In the genomic region with DNA sequence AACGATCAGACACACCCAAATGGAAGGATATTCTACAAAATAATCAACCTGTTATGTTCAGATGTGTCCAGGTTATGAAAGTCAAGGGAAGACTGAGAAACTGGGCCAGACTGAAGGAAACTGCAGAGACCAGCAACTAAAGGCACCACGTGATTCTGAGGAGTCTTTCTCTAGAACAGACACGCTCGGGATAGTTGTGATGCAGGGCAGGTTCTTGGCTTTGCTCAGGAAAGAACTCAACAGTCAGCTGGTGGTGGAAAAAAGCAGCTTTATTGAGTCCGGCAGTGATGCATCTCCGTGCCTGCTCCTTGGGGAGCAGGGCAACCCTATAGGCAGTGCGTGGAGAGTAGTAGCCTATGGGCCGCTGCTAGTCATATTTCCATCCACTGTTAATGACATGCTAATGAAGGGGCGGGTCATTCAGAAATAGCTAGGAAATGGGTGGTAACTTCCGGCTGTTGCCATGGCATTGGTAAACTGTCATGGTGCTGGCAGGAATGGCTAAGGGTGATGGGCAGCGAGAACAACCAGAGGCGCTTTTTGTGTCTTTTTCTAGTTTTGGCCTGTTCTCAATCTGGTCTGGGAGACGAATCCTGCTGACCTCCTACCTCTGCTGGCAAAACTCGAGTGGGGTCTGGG, we compare ENCODE assay signal across 19 cellular contexts. TPM values are rescaled to one million over a fixed set of nuclear protein-coding genes. Genes with fewer than 3 reads are reported as not detected.
DNase-seq lines count a peak whose midpoint lies in the region; ATAC-seq and TF ChIP-seq lines count a peak whose summit lies in the region.
"Had no signal": no experiment of that assay in that cellular context is flagged by ENCODE, and none has a peak within 500 bp of the region (broad histone marks: within the 10 kb centered on the region; RNA-seq: fewer than 3 reads in every experiment).

No MANE protein-coding gene starts in this region.

- peaks cover 10% of the 10 kb centered on the region; the same call in 1 of the 2 replicates for H3K9me3 ChIP-seq in OCI-LY7 (ENCODE audit: low read length)

- H3K79me2 ChIP-seq in GM23338 (replicated peaks; ENCODE audit: insufficient read depth) (no peaks in the 10 kb centered on the region), OCI-LY7 (ENCODE audit: insufficient read depth, low read depth, low read length) (no peaks in the 10 kb centered on the region)

- peak overlapping the region; percentile 58 for H3K27ac Mint-ChIP-seq in activated CD8-positive, alpha-beta T cell treated with anti-CD3 and anti-CD28 coated beads for 36 hours
- H3K27ac Mint-ChIP-seq in activated CD8-positive, alpha-beta T cell treated with anti-CD3 and anti-CD28 coated beads, Interleukin-2, amount 10 ng/mL, durations not matched to agents 7 days and 5 days, result no peak overlapping the region
- H3K27ac Mint-ChIP-seq in GM23338 (no peak overlapping the region), neural crest cell (ENCODE audit: unreplicated experiment) (peak overlapping the region; percentile 97), glutamatergic neuron (ENCODE audit: unreplicated experiment) (no peak overlapping the region)
- H3K27ac Mint-ChIP-seq in activated T-helper 2 cell treated with anti-CD3 and anti-CD28 coated beads, Interferon-gamma antibody, Interleukin-2, Interleukin-4, amounts not matched to agents 10 μg/mL and 5 μg/mL and 100 μg/mL, durations not matched to agents 14 hours and 24 hours and 36 hours, result no peak overlapping the region

- ATAC-seq in activated CD8-positive, alpha-beta T cell treated with anti-CD3 and anti-CD28 coated beads for 36 hours, result no peak
- no peak for ATAC-seq in activated CD8-positive, alpha-beta T cell treated with anti-CD3 and anti-CD28 coated beads, Interleukin-2, amount 10 ng/mL, durations not matched to agents 7 days and 5 days
- ATAC-seq in GM23338, result peak; percentile 50
- ATAC-seq: PC-3 had no signal

- H4K20me1 ChIP-seq in GM23338 (replicated peaks; ENCODE audit: insufficient read depth) (no peaks in the 10 kb centered on the region), OCI-LY7 (ENCODE audit: insufficient read depth, low read length) (no peaks in the 10 kb centered on the region)
- H4K20me1 ChIP-seq: BLaER1 had no signal

- H2AFZ ChIP-seq in GM23338 (no peak overlapping the region), OCI-LY7 (ENCODE audit: low read length) (no peak overlapping the region)
- H2AFZ ChIP-seq: GM23248 had no signal

- TF ChIP-seq CTCF in activated CD8-positive, alpha-beta T cell treated with anti-CD3 and anti-CD28 coated beads for 36 hours (IDR thresholded peaks at IDR 0.05), result no peak
- TF ChIP-seq CTCF in GM23338 (conservative IDR thresholded peaks at IDR 0.05; ENCODE audit: low read depth in 2 of 2), result no peak
- TF ChIP-seq CTCF in neural crest cell (conservative IDR thresholded peaks at IDR 0.05), result no peak
- no peak for TF ChIP-seq CTCF in glutamatergic neuron (IDR thresholded peaks at IDR 0.05; ENCODE audit: partially characterized antibody, unreplicated experiment)
- no peak for TF ChIP-seq CTCF in OCI-LY7 (conservative IDR thresholded peaks at IDR 0.05; ENCODE audit: low read length)

- H3K27me3 Mint-ChIP-seq in activated CD8-positive, alpha-beta T cell treated with anti-CD3 and anti-CD28 coated beads for 36 hours, result no peaks in the 10 kb centered on the region
- H3K27me3 Mint-ChIP-seq in activated CD8-positive, alpha-beta T cell treated with anti-CD3 and anti-CD28 coated beads, Interleukin-2, amount 10 ng/mL, durations not matched to agents 7 days and 5 days (ENCODE audit: low read depth), result no peaks in the 10 kb centered on the region
- peaks cover 2% of the 10 kb centered on the region for H3K27me3 Mint-ChIP-seq in GM23338 (ENCODE audit: insufficient read depth, low read depth, poor library complexity)
- no peaks in the 10 kb centered on the region for H3K27me3 Mint-ChIP-seq in neural crest cell (ENCODE audit: low read depth)
- peaks cover 3% of the 10 kb centered on the region for H3K27me3 Mint-ChIP-seq in glutamatergic neuron (ENCODE audit: unreplicated experiment)
- no peaks in the 10 kb centered on the region for H3K27me3 Mint-ChIP-seq in activated T-helper 2 cell treated with anti-CD3 and anti-CD28 coated beads, Interferon-gamma antibody, Interleukin-2, Interleukin-4, amounts not matched to agents 10 μg/mL and 5 μg/mL and 100 μg/mL, durations not matched to agents 14 hours and 24 hours and 36 hours (ENCODE audit: low read depth)

- H3K4me3 Mint-ChIP-seq in activated CD8-positive, alpha-beta T cell treated with anti-CD3 and anti-CD28 coated beads for 36 hours, result no peak overlapping the region
- no peak overlapping the region for H3K4me3 Mint-ChIP-seq in activated CD8-positive, alpha-beta T cell treated with anti-CD3 and anti-CD28 coated beads, Interleukin-2, amount 10 ng/mL, durations not matched to agents 7 days and 5 days
- H3K4me3 Mint-ChIP-seq in GM23338, result no peak overlapping the region
- no peak overlapping the region for H3K4me3 Mint-ChIP-seq in neural crest cell
- H3K4me3 Mint-ChIP-seq in glutamatergic neuron (ENCODE audit: unreplicated experiment), result no peak overlapping the region
- H3K4me3 Mint-ChIP-seq in activated T-helper 2 cell treated with anti-CD3 and anti-CD28 coated beads, Interferon-gamma antibody, Interleukin-2, Interleukin-4, amounts not matched to agents 10 μg/mL and 5 μg/mL and 100 μg/mL, durations not matched to agents 14 hours and 24 hours and 36 hours (ENCODE audit: low read depth), result no peak overlapping the region

- H3K4me2 ChIP-seq in GM23338 (no peak overlapping the region), OCI-LY7 (ENCODE audit: low read length) (no peak overlapping the region)
- H3K4me2 ChIP-seq: BLaER1 had no signal

- H3K4me1 Mint-ChIP-seq in activated CD8-positive, alpha-beta T cell treated with anti-CD3 and anti-CD28 coated beads for 36 hours (ENCODE audit: low read depth), result peaks cover 65% of the 10 kb centered on the region
- peaks cover 53% of the 10 kb centered on the region for H3K4me1 Mint-ChIP-seq in activated CD8-positive, alpha-beta T cell treated with anti-CD3 and anti-CD28 coated beads, Interleukin-2, amount 10 ng/mL, durations not matched to agents 7 days and 5 days (ENCODE audit: low read depth)
- H3K4me1 Mint-ChIP-seq in GM23338 (peaks cover under 1% of the 10 kb centered on the region), neural crest cell (peaks cover 23% of the 10 kb centered on the region), glutamatergic neuron (ENCODE audit: low read depth, unreplicated experiment) (no peaks in the 10 kb centered on the region)
- peaks cover 46% of the 10 kb centered on the region for H3K4me1 Mint-ChIP-seq in activated T-helper 2 cell treated with anti-CD3 and anti-CD28 coated beads, Interferon-gamma antibody, Interleukin-2, Interleukin-4, amounts not matched to agents 10 μg/mL and 5 μg/mL and 100 μg/mL, durations not matched to agents 14 hours and 24 hours and 36 hours (ENCODE audit: low read depth)

- no TSS peak for BruUV-seq in OCI-LY7 (replicated peaks; lab: Mats Ljungman, UMichigan)

- no peaks in the 10 kb centered on the region for H3K27me3 ChIP-seq in GM23338 (ENCODE audit: insufficient read depth)
- H3K27me3 ChIP-seq: BLaER1 had no signal

- POLR2A ChIA-PET in activated CD8-positive, alpha-beta T cell treated with anti-CD3 and anti-CD28 coated beads for 36 hours (lab: Charles Lee), result interaction anchor here (1.2 kb wide), 1 partner anchor 11 kb away, joined by 4 read pairs; no protein-coding TSS in a partner anchor
- POLR2A ChIA-PET in activated CD8-positive, alpha-beta T cell treated with anti-CD3 and anti-CD28 coated beads, Interleukin-2, amount 10 ng/mL, durations not matched to agents 7 days and 5 days (lab: Charles Lee), result interaction anchor here (1.2 to 1.4 kb wide), 3 partner anchors 11 to 21 kb away, joined by 3 to 6 read pairs (median 4); no protein-coding TSS in a partner anchor
- POLR2A ChIA-PET in OCI-LY7 (lab: Charles Lee), result interaction anchor here (0.9 kb wide), 1 partner anchor 13 kb away, joined by 3 read pairs; no protein-coding TSS in a partner anchor

- H3K4me1 ChIP-seq in GM23338 (ENCODE audit: insufficient read depth) (0 out of 2 replicates have a peak, but pooled peaks cover 3% of the 10 kb centered on the region), OCI-LY7 (ENCODE audit: insufficient read depth, low read length, poor library complexity, severe bottlenecking) (peaks cover 44% of the 10 kb centered on the region)

- H3K36me3 ChIP-seq in GM23338 (ENCODE audit: insufficient read depth) (no peaks in the 10 kb centered on the region), OCI-LY7 (ENCODE audit: insufficient read depth, low read length) (no peaks in the 10 kb centered on the region; the same call in 1 of the 2 replicates)
- H3K36me3 ChIP-seq: BLaER1 had no signal

- H3K27ac ChIP-seq in GM23338 (ENCODE audit: low read depth), result no peak overlapping the region
- H3K27ac ChIP-seq in OCI-LY7 (ENCODE audit: low read depth, low read length, poor library complexity, severe bottlenecking), result no peak overlapping the region
- H3K27ac ChIP-seq: 22Rv1, BLaER1, GM23248 had no signal

- H3K9me3 Mint-ChIP-seq in activated CD8-positive, alpha-beta T cell treated with anti-CD3 and anti-CD28 coated beads for 36 hours, result peaks cover 14% of the 10 kb centered on the region
- H3K9me3 Mint-ChIP-seq in activated CD8-positive, alpha-beta T cell treated with anti-CD3 and anti-CD28 coated beads, Interleukin-2, amount 10 ng/mL, durations not matched to agents 7 days and 5 days (ENCODE audit: insufficient read depth), result peaks cover 21% of the 10 kb centered on the region
- H3K9me3 Mint-ChIP-seq in GM23338 (peaks cover 6% of the 10 kb centered on the region; the same call in 1 of the 3 replicates), neural crest cell (peaks cover 4% of the 10 kb centered on the region), glutamatergic neuron (ENCODE audit: unreplicated experiment) (peaks cover 1% of the 10 kb centered on the region)
- H3K9me3 Mint-ChIP-seq in activated T-helper 2 cell treated with anti-CD3 and anti-CD28 coated beads, Interferon-gamma antibody, Interleukin-2, Interleukin-4, amounts not matched to agents 10 μg/mL and 5 μg/mL and 100 μg/mL, durations not matched to agents 14 hours and 24 hours and 36 hours, result peaks cover 21% of the 10 kb centered on the region

- peaks cover 30% of the 10 kb centered on the region for H3K36me3 Mint-ChIP-seq in activated CD8-positive, alpha-beta T cell treated with anti-CD3 and anti-CD28 coated beads for 36 hours (ENCODE audit: low read depth)
- peaks cover 60% of the 10 kb centered on the region for H3K36me3 Mint-ChIP-seq in activated CD8-positive, alpha-beta T cell treated with anti-CD3 and anti-CD28 coated beads, Interleukin-2, amount 10 ng/mL, durations not matched to agents 7 days and 5 days (ENCODE audit: low read depth)
- H3K36me3 Mint-ChIP-seq in GM23338 (ENCODE audit: low read depth) (no peaks in the 10 kb centered on the region; the same call in 2 of the 3 replicates), neural crest cell (ENCODE audit: low read depth) (no peaks in the 10 kb centered on the region), glutamatergic neuron (ENCODE audit: unreplicated experiment) (peaks cover 4% of the 10 kb centered on the region)
- peaks cover 53% of the 10 kb centered on the region for H3K36me3 Mint-ChIP-seq in activated T-helper 2 cell treated with anti-CD3 and anti-CD28 coated beads, Interferon-gamma antibody, Interleukin-2, Interleukin-4, amounts not matched to agents 10 μg/mL and 5 μg/mL and 100 μg/mL, durations not matched to agents 14 hours and 24 hours and 36 hours (ENCODE audit: low read depth)

- intact Hi-C loops in activated CD8-positive, alpha-beta T cell treated with anti-CD3 and anti-CD28 coated beads for 36 hours (cut with micrococcal nuclease), result no loop called here
- intact Hi-C loops in OCI-LY7 (cut with micrococcal nuclease; ENCODE audit: unreplicated experiment), result no loop called here
- intact Hi-C loops in activated T-helper 2 cell treated with anti-CD3 and anti-CD28 coated beads, Interferon-gamma antibody, Interleukin-2, Interleukin-4, amounts not matched to agents 10 μg/mL and 5 μg/mL and 100 μg/mL, durations not matched to agents 14 hours and 24 hours and 36 hours (cut with micrococcal nuclease), result no loop called here

- CTCF ChIA-PET in activated CD8-positive, alpha-beta T cell treated with anti-CD3 and anti-CD28 coated beads for 36 hours (lab: Charles Lee), result interaction anchor here (1.3 to 5.2 kb wide), 6 partner anchors 11 to 45 kb away, joined by 3 to 34 read pairs (median 14); a partner anchor contains a TSS
- CTCF ChIA-PET in activated CD8-positive, alpha-beta T cell treated with anti-CD3 and anti-CD28 coated beads, Interleukin-2, amount 10 ng/mL, durations not matched to agents 7 days and 5 days (lab: Charles Lee), result interaction anchor here (1.1 to 7.7 kb wide), 4 partner anchors 9 to 45 kb away, joined by 4 to 78 read pairs (median 13); a partner anchor contains a TSS
- CTCF ChIA-PET in OCI-LY7 (lab: Charles Lee; ENCODE audit: unreplicated experiment), result no interaction called here

- H3K4me3 ChIP-seq in GM23338 (no peak overlapping the region), OCI-LY7 (ENCODE audit: low read depth, low read length, poor library complexity, severe bottlenecking) (no peak overlapping the region)
- H3K4me3 ChIP-seq: BLaER1, GM23248 had no signal

- no peaks in the 10 kb centered on the region for H3F3A ChIP-seq in GM23338 (replicated peaks; ENCODE audit: low read depth)

- DNase-seq in activated CD8-positive, alpha-beta T cell treated with anti-CD3 and anti-CD28 coated beads for 36 hours, result no peak
- DNase-seq in activated CD8-positive, alpha-beta T cell treated with anti-CD3 and anti-CD28 coated beads, Interleukin-2, amount 10 ng/mL, durations not matched to agents 7 days and 5 days, result no peak
- peak; percentile 47 for DNase-seq in GM23338 (ENCODE audit: low spot score)
- DNase-seq in cerebellar cortex (ENCODE audit: low spot score), result peak; percentile 3
- no peak for DNase-seq in neural crest cell (ENCODE audit: low read depth, low spot score)
- no peak for DNase-seq in glutamatergic neuron
- DNase-seq in OCI-LY7 (ENCODE audit: low spot score), result no peak
- no peak for DNase-seq in activated T-helper 2 cell treated with anti-CD3 and anti-CD28 coated beads, Interferon-gamma antibody, Interleukin-2, Interleukin-4, amounts not matched to agents 10 μg/mL and 5 μg/mL and 100 μg/mL, durations not matched to agents 14 hours and 24 hours and 36 hours (ENCODE audit: low spot score)
- DNase-seq: COR-L47, DMS53, GM23248, NCI-H1048, NCI-H146, NCI-H226, NCI-H526 had no signal

- H3K9me2 ChIP-seq in GM23338 (ENCODE audit: insufficient read depth) (peaks cover 10% of the 10 kb centered on the region; the same call in 1 of the 2 replicates), OCI-LY7 (ENCODE audit: insufficient read depth, low read length) (no peaks in the 10 kb centered on the region)

RNA-seq across cellular contexts. Expression of a gene that starts 11.6 kb away (rescaled TPM):
- 1 to 10 TPM; 2.4 to 3.4 TPM for total RNA-seq in activated CD8-positive, alpha-beta T cell treated with anti-CD3 and anti-CD28 coated beads for 36 hours
- total RNA-seq in activated CD8-positive, alpha-beta T cell treated with anti-CD3 and anti-CD28 coated beads, Interleukin-2, amount 10 ng/mL, durations not matched to agents 7 days and 5 days, result 1 to 10 TPM; 3.6 TPM
- 3.0 and 3.1 TPM in 2 replicates for total RNA-seq in GM23338 (2014; rRNA removed; shearing (Covaris generic))
- 0.57 and 1.0 TPM in 2 replicates for polyA plus RNA-seq in GM23338 (2016; fragmentation: Nextera tagmentation; extraction: Ambion mirVana)
- 24.5 and 26.2 TPM in 2 replicates for total RNA-seq in neural crest cell
- total RNA-seq in glutamatergic neuron (ENCODE audit: unreplicated experiment), result 1.2 TPM
- 1.5 and 2.1 TPM in 2 replicates for total RNA-seq in OCI-LY7 (2014; rRNA removed; shearing (Covaris generic))
- total RNA-seq in OCI-LY7 (2022), result 0.33 and 0.46 TPM in 2 replicates
- total RNA-seq in activated T-helper 2 cell treated with anti-CD3 and anti-CD28 coated beads, Interferon-gamma antibody, Interleukin-2, Interleukin-4, amounts not matched to agents 10 μg/mL and 5 μg/mL and 100 μg/mL, durations not matched to agents 14 hours and 24 hours and 36 hours, result 1.8 and 2.7 TPM in 2 replicates
- total RNA-seq: HT1080 had no signal

Comparison
In these comparisons a context has a peak if more than half of its experiments do, and no peak if none do; other contexts are left out.
1. H3K27ac Mint-ChIP-seq: peak in activated CD8-positive, alpha-beta T cell treated with anti-CD3 and anti-CD28 coated beads for 36 hours (single experiment) and neural crest cell (single experiment); none in activated CD8-positive, alpha-beta T cell treated with anti-CD3 and anti-CD28 coated beads, Interleukin-2, amount 10 ng/mL, durations not matched to agents 7 days and 5 days (single experiment), GM23338 (single experiment), glutamatergic neuron (single experiment) and activated T-helper 2 cell treated with anti-CD3 and anti-CD28 coated beads, Interferon-gamma antibody, Interleukin-2, Interleukin-4, amounts not matched to agents 10 μg/mL and 5 μg/mL and 100 μg/mL, durations not matched to agents 14 hours and 24 hours and 36 hours (single experiment).
2. DNase-seq: peak in GM23338 (single experiment) and cerebellar cortex (single experiment); none in activated CD8-positive, alpha-beta T cell treated with anti-CD3 and anti-CD28 coated beads for 36 hours (single experiment), activated CD8-positive, alpha-beta T cell treated with anti-CD3 and anti-CD28 coated beads, Interleukin-2, amount 10 ng/mL, durations not matched to agents 7 days and 5 days (single experiment), neural crest cell (single experiment), glutamatergic neuron (single experiment), OCI-LY7 (single experiment) and activated T-helper 2 cell treated with anti-CD3 and anti-CD28 coated beads, Interferon-gamma antibody, Interleukin-2, Interleukin-4, amounts not matched to agents 10 μg/mL and 5 μg/mL and 100 μg/mL, durations not matched to agents 14 hours and 24 hours and 36 hours (single experiment).